ENCODE assay signal across 1 cellular context in the genomic region with DNA sequence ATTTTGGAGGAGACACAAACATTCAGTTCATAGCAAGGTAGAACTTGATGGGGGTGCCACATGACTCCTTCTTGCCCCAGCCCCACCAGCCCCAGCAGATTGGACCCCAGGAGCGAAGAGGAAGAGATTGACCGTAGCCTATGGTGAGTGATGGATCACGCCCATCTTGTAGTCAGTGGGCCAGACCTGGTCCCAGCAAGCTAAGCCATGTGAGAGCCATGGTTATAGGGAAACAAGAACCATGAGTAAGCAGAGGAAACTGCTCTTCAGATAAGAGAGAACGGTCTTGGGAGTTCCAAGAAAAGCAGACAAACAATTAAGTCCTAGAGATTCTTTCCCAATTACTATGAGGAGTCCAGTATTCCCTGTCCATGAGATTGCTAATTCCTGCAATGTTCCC.
TF ChIP-seq lines count a peak whose summit lies in the region.

No MANE protein-coding gene starts in this region.

TF ChIP-seq in K562, 482 proteins besides CTCF, POLR2A, EP300 and RAD21 (continued from another document and continues in another):
- TF ChIP-seq RREB1 (CRISPR knock-in tag; IDR thresholded peaks at IDR 0.05) (0 out of 2 replicates have a peak, but pooled peaks have one; percentile 22), MAFK (IDR thresholded peaks at IDR 0.05; ENCODE audit: low read length) (peak; percentile 34; the same call in 1 of the 2 replicates), TSC22D4 (tag; IDR thresholded peaks at IDR 0.05) (no peak), ZBTB1 (CRISPR knock-in tag; IDR thresholded peaks at IDR 0.05; ENCODE audit: borderline replicate concordance, low read depth) (no peak), MYC (IDR thresholded peaks at IDR 0.05; ENCODE audit: low read depth, low read length) (peak; percentile 58), MYC (CRISPR knock-in tag; IDR thresholded peaks at IDR 0.05; ENCODE audit: borderline replicate concordance, low read depth) (no peak), ZNF239 (CRISPR knock-in tag; IDR thresholded peaks at IDR 0.05) (0 out of 2 replicates have a peak, but pooled peaks have one; percentile 20), TSHZ1 (CRISPR knock-in tag; IDR thresholded peaks at IDR 0.05) (no peak), ESRRA (IDR thresholded peaks at IDR 0.05; ENCODE audit: borderline replicate concordance, low read depth) (no peak), E4F1 (CRISPR knock-in tag; IDR thresholded peaks at IDR 0.05; ENCODE audit: borderline replicate concordance) (no peak), ZNF449 (CRISPR knock-in tag; IDR thresholded peaks at IDR 0.05) (no peak), FOXK2 (conservative IDR thresholded peaks at IDR 0.05 in 1 of 2, IDR thresholded peaks at IDR 0.05 in 1 of 2; ENCODE audit: low read depth in 2 of 2) (peak; percentile 62 to 78), NR4A1 (CRISPR knock-in tag; IDR thresholded peaks at IDR 0.05) (no peak), NR4A1 (tag; IDR thresholded peaks at IDR 0.05) (peak; percentile 84), ZEB2 (IDR thresholded peaks at IDR 0.05) (no peak), HNRNPK (IDR thresholded peaks at IDR 0.05; ENCODE audit: low read depth, low read length, poor library complexity, severe bottlenecking) (no peak), ARID4B (CRISPR knock-in tag; IDR thresholded peaks at IDR 0.05) (no peak), ZNF76 (CRISPR knock-in tag; IDR thresholded peaks at IDR 0.05; ENCODE audit: borderline replicate concordance) (no peak), MNT (conservative IDR thresholded peaks at IDR 0.05) (peak; percentile 38 to 77; a peak in 3 of 4 replicates), MEF2A (IDR thresholded peaks at IDR 0.05; ENCODE audit: control insufficient read depth, low read depth, low read length) (no peak), ZNF165 (CRISPR knock-in tag; IDR thresholded peaks at IDR 0.05; ENCODE audit: borderline replicate concordance) (no peak), ZNF77 (CRISPR knock-in tag; IDR thresholded peaks at IDR 0.05) (no peak), NR2C1 (IDR thresholded peaks at IDR 0.05) (no peak), NR2C1 (tag; IDR thresholded peaks at IDR 0.05) (peak; percentile 49; the same call in 1 of the 2 replicates)
- TF ChIP-seq, protein P1, sequence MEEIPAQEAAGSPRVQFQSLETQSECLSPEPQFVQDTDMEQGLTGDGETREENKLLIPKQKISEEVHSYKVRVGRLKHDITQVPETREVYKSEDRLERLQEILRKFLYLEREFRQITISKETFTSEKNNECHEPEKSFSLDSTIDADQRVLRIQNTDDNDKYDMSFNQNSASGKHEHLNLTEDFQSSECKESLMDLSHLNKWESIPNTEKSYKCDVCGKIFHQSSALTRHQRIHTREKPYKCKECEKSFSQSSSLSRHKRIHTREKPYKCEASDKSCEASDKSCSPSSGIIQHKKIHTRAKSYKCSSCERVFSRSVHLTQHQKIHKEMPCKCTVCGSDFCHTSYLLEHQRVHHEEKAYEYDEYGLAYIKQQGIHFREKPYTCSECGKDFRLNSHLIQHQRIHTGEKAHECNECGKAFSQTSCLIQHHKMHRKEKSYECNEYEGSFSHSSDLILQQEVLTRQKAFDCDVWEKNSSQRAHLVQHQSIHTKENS (CRISPR knock-in tag; IDR thresholded peaks at IDR 0.05), result no peak
- TF ChIP-seq, protein P2, sequence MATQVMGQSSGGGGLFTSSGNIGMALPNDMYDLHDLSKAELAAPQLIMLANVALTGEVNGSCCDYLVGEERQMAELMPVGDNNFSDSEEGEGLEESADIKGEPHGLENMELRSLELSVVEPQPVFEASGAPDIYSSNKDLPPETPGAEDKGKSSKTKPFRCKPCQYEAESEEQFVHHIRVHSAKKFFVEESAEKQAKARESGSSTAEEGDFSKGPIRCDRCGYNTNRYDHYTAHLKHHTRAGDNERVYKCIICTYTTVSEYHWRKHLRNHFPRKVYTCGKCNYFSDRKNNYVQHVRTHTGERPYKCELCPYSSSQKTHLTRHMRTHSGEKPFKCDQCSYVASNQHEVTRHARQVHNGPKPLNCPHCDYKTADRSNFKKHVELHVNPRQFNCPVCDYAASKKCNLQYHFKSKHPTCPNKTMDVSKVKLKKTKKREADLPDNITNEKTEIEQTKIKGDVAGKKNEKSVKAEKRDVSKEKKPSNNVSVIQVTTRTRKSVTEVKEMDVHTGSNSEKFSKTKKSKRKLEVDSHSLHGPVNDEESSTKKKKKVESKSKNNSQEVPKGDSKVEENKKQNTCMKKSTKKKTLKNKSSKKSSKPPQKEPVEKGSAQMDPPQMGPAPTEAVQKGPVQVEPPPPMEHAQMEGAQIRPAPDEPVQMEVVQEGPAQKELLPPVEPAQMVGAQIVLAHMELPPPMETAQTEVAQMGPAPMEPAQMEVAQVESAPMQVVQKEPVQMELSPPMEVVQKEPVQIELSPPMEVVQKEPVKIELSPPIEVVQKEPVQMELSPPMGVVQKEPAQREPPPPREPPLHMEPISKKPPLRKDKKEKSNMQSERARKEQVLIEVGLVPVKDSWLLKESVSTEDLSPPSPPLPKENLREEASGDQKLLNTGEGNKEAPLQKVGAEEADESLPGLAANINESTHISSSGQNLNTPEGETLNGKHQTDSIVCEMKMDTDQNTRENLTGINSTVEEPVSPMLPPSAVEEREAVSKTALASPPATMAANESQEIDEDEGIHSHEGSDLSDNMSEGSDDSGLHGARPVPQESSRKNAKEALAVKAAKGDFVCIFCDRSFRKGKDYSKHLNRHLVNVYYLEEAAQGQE (CRISPR knock-in tag; IDR thresholded peaks at IDR 0.05; ENCODE audit: low read depth), result no peak
